ENCODE assay signal across 8 cellular contexts in the genomic region with DNA sequence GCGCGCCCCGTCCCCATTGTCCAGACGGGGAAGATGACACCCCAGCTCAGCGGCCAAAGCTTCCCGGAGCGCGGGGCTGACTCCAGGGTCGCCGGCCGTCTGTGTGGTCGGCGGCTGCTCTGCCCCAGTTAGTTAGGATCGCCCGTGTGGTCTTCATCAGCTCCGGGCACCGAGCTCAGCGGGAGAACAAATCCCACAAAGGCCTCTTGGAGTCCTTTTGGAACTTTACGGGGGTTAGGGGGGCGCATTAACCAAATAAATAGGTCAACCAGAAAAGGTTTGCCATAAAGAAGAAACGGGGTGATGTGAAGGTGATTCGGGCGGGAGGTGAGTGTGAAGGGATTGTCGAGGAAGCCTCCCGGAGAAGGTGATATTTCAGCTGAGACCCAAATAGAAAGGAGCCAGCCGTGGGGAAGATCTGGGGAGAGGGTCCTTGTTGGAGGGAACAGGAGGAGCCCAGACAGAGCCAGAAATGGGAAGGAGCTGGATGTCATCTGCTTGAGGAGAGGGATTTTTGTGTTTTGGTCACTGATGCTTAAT. TPM values are rescaled to one million over a fixed set of nuclear protein-coding genes. Genes with fewer than 3 reads are reported as not detected.
A peak's percentile ranks its signal among the peaks of the same experiment; 100 is the strongest.
DNase-seq lines count a peak whose midpoint lies in the region; ATAC-seq and TF ChIP-seq lines count a peak whose summit lies in the region.

No MANE protein-coding gene starts in this region.

- intact Hi-C loops in lower leg skin (cut with DNase I; ENCODE audit: low total_unique reads) = no loop called here
- intact Hi-C loops in upper lobe of right lung (cut with DNase I) = no loop called here

- TF ChIP-seq POLR2A in lower leg skin (IDR thresholded peaks at IDR 0.05) = no peak

- 1 to 3% methylated on average over 12 to 24 of the region's 26 CpGs for WGBS in lower leg skin, 2 donors

- H3K27me3 ChIP-seq in HUES48 (ENCODE audit: control insufficient read depth, insufficient read depth, low read length) (no peaks in the 10 kb centered on the region), upper lobe of right lung (no peaks in the 10 kb centered on the region)

- H3K9me3 ChIP-seq in HUES48 (ENCODE audit: control insufficient read depth, insufficient read depth, low read length) (no peaks in the 10 kb centered on the region), upper lobe of right lung (no peaks in the 10 kb centered on the region)

- DNase-seq in AG09309 (ENCODE audit: low read depth) = no peak
- DNase-seq in lower leg skin (ENCODE audit: low spot score in 2 of 2) = peak in 1 of 2 donors; percentile 84
- no peak for DNase-seq in upper lobe of right lung
- no peak for DNase-seq in putamen (ENCODE audit: low spot score)

- no peak for TF ChIP-seq CTCF in AG09309 (IDR thresholded peaks at IDR 0.05; ENCODE audit: control insufficient read depth, insufficient read depth, low read depth, low read length, missing control alignments)
- no peak for TF ChIP-seq CTCF in lower leg skin (IDR thresholded peaks at IDR 0.05)
- TF ChIP-seq CTCF in upper lobe of right lung (IDR thresholded peaks at IDR 0.05) = no peak

- H3K36me3 ChIP-seq in HUES48 (ENCODE audit: control insufficient read depth, insufficient read depth, low read length) = peaks cover 8% of the 10 kb centered on the region; the same call in 1 of the 2 replicates
- no peaks in the 10 kb centered on the region for H3K36me3 ChIP-seq in upper lobe of right lung

- H3K4me3 ChIP-seq in AG09309 (ENCODE audit: control insufficient read depth, low read depth, low read length) = peak overlapping the region; percentile 73
- H3K4me3 ChIP-seq in HUES48 (ENCODE audit: low read depth, low read length) = peak overlapping the region; percentile 96
- peak overlapping the region; percentile 93 for H3K4me3 ChIP-seq in lower leg skin (ENCODE audit: low read depth, poor library complexity, severe bottlenecking)
- H3K4me3 ChIP-seq in upper lobe of right lung = peak overlapping the region; percentile 99

- H3K9ac ChIP-seq in HUES48 (ENCODE audit: low read depth, low read length) = peak overlapping the region; percentile 92

- H3K4me1 ChIP-seq in HUES48 (ENCODE audit: control insufficient read depth, insufficient read depth, low read length) = peaks cover 14% of the 10 kb centered on the region
- H3K4me1 ChIP-seq in upper lobe of right lung = peaks cover 24% of the 10 kb centered on the region

- peak overlapping the region; percentile 78 for H3K27ac ChIP-seq in HUES48 (ENCODE audit: low read depth, low read length)
- H3K27ac ChIP-seq in angular gyrus (ENCODE audit: low read depth, low read length) = peak overlapping the region; percentile 48
- H3K27ac ChIP-seq in upper lobe of right lung = peak overlapping the region; percentile 65

- no peak for ATAC-seq in upper lobe of right lung
- no peak for ATAC-seq in HG02678 (IDR thresholded peaks at IDR 0.05; ENCODE audit: unreplicated experiment)
- no peak for ATAC-seq in HG03457 (IDR thresholded peaks at IDR 0.05; ENCODE audit: unreplicated experiment)

RNA-seq across cellular contexts. Expression of gene ATP6V0A2, which starts 0.7 kb away (rescaled TPM):
- total RNA-seq in lower leg skin (10 to 100 TPM; 30.1 to 59.4 (median 33.0) TPM), upper lobe of right lung (27.8 TPM)

RNA-seq across cellular contexts. Expression of gene TCTN2, which starts 41.9 kb away (rescaled TPM):
- 10 to 100 TPM in 3 of 4 donors, 1 to 10 TPM in 1; 9.2 to 14.6 (median 10.7) TPM for total RNA-seq in lower leg skin
- total RNA-seq in upper lobe of right lung = 10.5 TPM

RNA-seq across cellular contexts. Expression of gene DNAH10, which starts 49.3 kb away (rescaled TPM):
- total RNA-seq in lower leg skin (under 1 TPM in 3 of 4 donors, not detected in 1; 0.02 to 0.27 (median 0.06) TPM), upper lobe of right lung (0.23 TPM)
